Comparison of ENCODE assay signal across 8 cellular contexts in the genomic region with DNA sequence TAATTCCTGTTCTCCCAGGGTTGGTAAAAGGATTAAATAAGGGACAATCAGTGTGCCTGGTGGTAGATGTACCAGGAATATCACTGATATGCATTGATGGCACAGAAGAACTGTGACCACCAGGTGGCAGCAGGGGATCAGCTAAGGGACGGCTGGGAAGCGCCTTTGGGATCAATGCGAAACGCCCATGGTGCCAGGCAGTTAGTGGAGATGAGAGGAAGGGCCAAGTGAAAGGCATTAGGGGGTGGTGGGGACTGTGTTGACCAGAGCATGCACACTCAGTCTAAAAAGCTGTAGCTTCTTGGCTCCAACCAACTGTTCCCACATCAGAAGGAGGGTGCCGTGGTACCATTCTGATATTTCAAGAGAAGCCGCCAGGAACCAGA. TPM values are rescaled to one million over a fixed set of nuclear protein-coding genes. Genes with fewer than 3 reads are reported as not detected.
DNase-seq lines count a peak whose midpoint lies in the region; ATAC-seq, FAIRE-seq and TF ChIP-seq lines count a peak whose summit lies in the region.

No MANE protein-coding gene starts in this region.

- H2AFZ ChIP-seq in PC-3 (ENCODE audit: low read length) (no peak overlapping the region), GM12878 (ENCODE audit: control insufficient read depth, low read depth, low read length) (no peak overlapping the region)

- no peak for TF ChIP-seq POLR2A in GM12878 (IDR thresholded peaks at IDR 0.05; ENCODE audit: low read depth, low read length)

- peaks cover 26% of the 10 kb centered on the region for H3K4me1 ChIP-seq in PC-3 (ENCODE audit: insufficient read depth, low read length)
- H3K4me1 ChIP-seq in GM12878 (ENCODE audit: control insufficient read depth, insufficient read depth, low read length), result peaks cover 12% of the 10 kb centered on the region

- DNase-seq in GDM1 (lab: John Stamatoyannopoulos, UW) (peak; percentile 49), HuH-7 (ENCODE audit: low spot score) (peak; percentile 73), PC-3 (peak; percentile 98), GM12878 (ENCODE audit: low read depth, low spot score) (no peak), hippocampal formation (lab: John Stamatoyannopoulos, UW) (peak; percentile 29 to 56), retina (peak; percentile 82)

- 33% methylated on average over 6 of the region's 6 CpGs for WGBS in GM12878 (ENCODE audit: insufficient coverage, insufficient replicate concordance, low lambda C conversion rate, missing lambda C conversion rate)

- BruUV-seq in PC-3 (replicated peaks; lab: Mats Ljungman, UMichigan) (no TSS peak), GM12878 (replicated peaks; lab: Mats Ljungman, UMichigan) (no TSS peak)

- TF ChIP-seq CTCF in PC-3 (conservative IDR thresholded peaks at IDR 0.05; ENCODE audit: low read depth, low read length) (peak; percentile 100), GM12878 (IDR thresholded peaks at IDR 0.05 in 2 of 3, conservative IDR thresholded peaks at IDR 0.05 in 1 of 3; ENCODE audit: control insufficient read depth in 2 of 3, extremely low read depth in 1 of 3, insufficient read depth in 1 of 3, low read depth in 3 of 3, low read length in 3 of 3) (peak; percentile 74 to 78 (median 77))

- no peak overlapping the region for H3K9ac ChIP-seq in PC-3 (ENCODE audit: low read length)
- H3K9ac ChIP-seq in GM12878 (ENCODE audit: control insufficient read depth, insufficient read depth, low read length), result no peak overlapping the region

- in situ Hi-C loops in GM12878 (cut with MboI), result loop anchor here (5.0 to 10.0 kb wide), 3 partner anchors 190 to 588 kb away; no protein-coding TSS in a partner anchor

- H3K27ac ChIP-seq in PC-3 (ENCODE audit: low read length) (no peak overlapping the region), GM12878 (ENCODE audit: control insufficient read depth, insufficient read depth) (no peak overlapping the region)

- POLR2A ChIA-PET in PC-3 (lab: Charles Lee; ENCODE audit: unreplicated experiment) (interaction anchor here (0.7 kb wide), 1 partner anchor 95 kb away, joined by 9 read pairs; no protein-coding TSS in a partner anchor), GM12878 (lab: Charles Lee) (interaction anchor here (1.1 to 1.3 kb wide), 2 partner anchors 197 to 354 kb away, joined by 3 read pairs; no protein-coding TSS in a partner anchor)

- CTCF ChIA-PET in PC-3 (lab: Charles Lee) (interaction anchor here (0.6 to 1.6 kb wide), 7 partner anchors 12 to 339 kb away, joined by 3 to 19 read pairs (median 3); no protein-coding TSS in a partner anchor), GM12878 (lab: Yijun Ruan, JAX) (interaction anchor here (0.7 to 13.3 kb wide), 31 partner anchors 12 to 540 kb away, joined by 3 to 193 read pairs (median 4); partner anchors contain the start of gene SLC26A2)

- TF ChIP-seq EP300 in GM12878 (IDR thresholded peaks at IDR 0.05; ENCODE audit: borderline replicate concordance in 1 of 2, control insufficient read depth in 1 of 2, low read depth in 2 of 2, low read length in 2 of 2), result no peak

- H3K4me2 ChIP-seq in PC-3 (ENCODE audit: low read length) (no peak overlapping the region), GM12878 (ENCODE audit: control insufficient read depth, insufficient read depth) (no peak overlapping the region)

- H3K9me2 ChIP-seq in PC-3 (replicated peaks; ENCODE audit: low read length), result no peaks in the 10 kb centered on the region

- TF ChIP-seq RAD21 in GM12878 (IDR thresholded peaks at IDR 0.05; ENCODE audit: insufficient read depth, low read depth, low read length), result peak; percentile 87

- SMC1A ChIA-PET in GM12878 (lab: Charles Lee; ENCODE audit: uncharacterized antibody, unreplicated experiment), result interaction anchor here (0.9 to 9.4 kb wide), 21 partner anchors 15 to 404 kb away, joined by 3 to 79 read pairs (median 6); no protein-coding TSS in a partner anchor

- intact Hi-C loops in PC-3 (cut with micrococcal nuclease) (loop anchor here (1.0 to 5.0 kb wide), 4 partner anchors 94 to 355 kb away; partner anchors contain the start of gene PPARGC1B), GM12878 (cut with micrococcal nuclease; ENCODE audit: unreplicated experiment) (loop anchor here (1.0 to 10.0 kb wide), 5 partner anchors 140 to 578 kb away; no protein-coding TSS in a partner anchor)

- H3K9me3 ChIP-seq in PC-3 (ENCODE audit: low read length) (no peaks in the 10 kb centered on the region), GM12878 (replicated peaks; ENCODE audit: control insufficient read depth, insufficient read depth, low read length) (no peaks in the 10 kb centered on the region)

- FAIRE-seq in A204.1 (lab: Jason Lieb, UNC) (peak; percentile 40), GM12878 (lab: Jason Lieb, UNC) (peak; percentile 44)

- ATAC-seq in PC-3 (peak; percentile 85), GM12878 (peak; percentile 85), GM19452 (IDR thresholded peaks at IDR 0.05; ENCODE audit: unreplicated experiment) (no peak)

- H3F3A ChIP-seq in PC-3 (ENCODE audit: low read length, unreplicated experiment), result no peaks in the 10 kb centered on the region

- H3K4me3 ChIP-seq in PC-3 (ENCODE audit: low read length), result no peak overlapping the region
- no peak overlapping the region for H3K4me3 ChIP-seq in GM12878

- no peaks in the 10 kb centered on the region for H3K36me3 ChIP-seq in PC-3 (ENCODE audit: low read depth, low read length)
- no peaks in the 10 kb centered on the region for H3K36me3 ChIP-seq in GM12878 (ENCODE audit: control insufficient read depth in 2 of 2, insufficient read depth in 2 of 2, low read length in 1 of 2)

- H3K27me3 ChIP-seq in PC-3 (ENCODE audit: low read length) (no peaks in the 10 kb centered on the region), GM12878 (replicated peaks in 1 of 2; ENCODE audit: control insufficient read depth in 2 of 2, insufficient read depth in 2 of 2, low read length in 1 of 2) (no peaks in the 10 kb centered on the region)

- RAD21 ChIA-PET in GM12878 (lab: Charles Lee; ENCODE audit: unreplicated experiment), result interaction anchor here (0.6 to 11.9 kb wide), 9 partner anchors 18 to 354 kb away, joined by 3 to 148 read pairs (median 8); partner anchors contain the start of genes PPARGC1B and SLC26A2

- H4K20me1 ChIP-seq in PC-3 (ENCODE audit: low read length) (no peaks in the 10 kb centered on the region), GM12878 (ENCODE audit: control insufficient read depth, insufficient read depth) (no peaks in the 10 kb centered on the region)

- H3K79me2 ChIP-seq in PC-3 (ENCODE audit: low read length) (no peaks in the 10 kb centered on the region), GM12878 (ENCODE audit: control insufficient read depth, insufficient read depth, low read length) (no peaks in the 10 kb centered on the region)

TF ChIP-seq in GM12878, 131 proteins besides CTCF, POLR2A, EP300 and RAD21 (continues in another document):
- TF ChIP-seq DPF2 (IDR thresholded peaks at IDR 0.05) (no peak), HDAC6 (IDR thresholded peaks at IDR 0.05; ENCODE audit: unreplicated experiment) (no peak), RB1 (IDR thresholded peaks at IDR 0.05; ENCODE audit: borderline replicate concordance) (peak; percentile 55; the same call in 1 of the 2 replicates), ATF2 (IDR thresholded peaks at IDR 0.05; ENCODE audit: low read length) (no peak), SUPT20H (IDR thresholded peaks at IDR 0.05; ENCODE audit: borderline replicate concordance, control insufficient read depth, low read depth, low read length) (no peak), YY1 (IDR thresholded peaks at IDR 0.05; ENCODE audit: low read depth, low read length) (peak; percentile 59; the same call in 1 of the 2 replicates), TCF7 (IDR thresholded peaks at IDR 0.05; ENCODE audit: borderline replicate concordance) (no peak), NR2F1 (conservative IDR thresholded peaks at IDR 0.05) (no peak), POU2F2 (IDR thresholded peaks at IDR 0.05; ENCODE audit: borderline replicate concordance, low read depth, low read length) (0 out of 3 replicates have a peak, but pooled peaks have one; percentile 61)
- TF ChIP-seq, protein P1, sequence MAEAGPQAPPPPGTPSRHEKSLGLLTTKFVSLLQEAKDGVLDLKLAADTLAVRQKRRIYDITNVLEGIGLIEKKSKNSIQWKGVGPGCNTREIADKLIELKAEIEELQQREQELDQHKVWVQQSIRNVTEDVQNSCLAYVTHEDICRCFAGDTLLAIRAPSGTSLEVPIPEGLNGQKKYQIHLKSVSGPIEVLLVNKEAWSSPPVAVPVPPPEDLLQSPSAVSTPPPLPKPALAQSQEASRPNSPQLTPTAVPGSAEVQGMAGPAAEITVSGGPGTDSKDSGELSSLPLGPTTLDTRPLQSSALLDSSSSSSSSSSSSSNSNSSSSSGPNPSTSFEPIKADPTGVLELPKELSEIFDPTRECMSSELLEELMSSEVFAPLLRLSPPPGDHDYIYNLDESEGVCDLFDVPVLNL (IDR thresholded peaks at IDR 0.05; ENCODE audit: low read depth, low read length), result no peak

RNA-seq across cellular contexts. Expression of gene ARHGEF37, which starts 55.6 kb away (rescaled TPM):
- total RNA-seq in PC-3 (2014; rRNA removed) (5.2 and 6.5 TPM in 2 replicates), GM12878 (2014; rRNA removed) (0.49 and 0.62 TPM in 2 replicates), GM12878 (2014; rRNA removed; fragmentation: Illumina TruSeq; extraction: Trizol) (0.85 and 0.97 TPM in 2 replicates), GM12878 (2021) (1.1 and 1.2 TPM in 2 replicates)
- total RNA-seq in GM12878 (2013; cell fraction: nucleolus; rRNA removed), result 0.17 and 0.32 TPM in 2 replicates
- polyA plus RNA-seq in GM12878 (2011; ENCODE audit: low read depth), result 0.05 TPM
- polyA plus RNA-seq in GM12878 (2011; rRNA removed) (0.29 and 0.52 TPM in 2 replicates), GM12878 (2014; fragmentation: Illumina TruSeq; extraction: Trizol) (0.60 and 0.65 TPM in 2 replicates), GM12878 (2014; fragmentation: Nextera tagmentation; extraction: Ambion mirVana) (under 1 TPM; 0.16 to 0.23 TPM), GM12878 (2014; rRNA removed) (0.58 and 0.63 TPM in 2 replicates), GM12878 (2016; fragmentation: Nextera tagmentation; extraction: Ambion mirVana) (1 to 10 TPM in 1 of 2 experiments, under 1 TPM in 1; 0.78 to 1.1 TPM)
- polyA plus RNA-seq in GM12878 (2011; cell fraction: cytosol; rRNA removed), result 0.10 and 0.17 TPM in 2 replicates
- 0.36 and 0.44 TPM in 2 replicates for polyA plus RNA-seq in GM12878 (2011; cell fraction: nucleus; rRNA removed)
- 0.20 and 0.48 TPM in 2 replicates for polyA plus RNA-seq in GM12878 (2012)
- 0.07 and 0.15 TPM in 2 replicates for polyA minus RNA-seq in GM12878 (2011; rRNA and poly(A)+ RNA removed)
- polyA minus RNA-seq in GM12878 (2011; cell fraction: cytosol; rRNA and poly(A)+ RNA removed), result not detected in 2 replicates
- 0.10 and 0.24 TPM in 2 replicates for polyA minus RNA-seq in GM12878 (2011; cell fraction: nucleus; rRNA and poly(A)+ RNA removed)
